In the genomic region with DNA sequence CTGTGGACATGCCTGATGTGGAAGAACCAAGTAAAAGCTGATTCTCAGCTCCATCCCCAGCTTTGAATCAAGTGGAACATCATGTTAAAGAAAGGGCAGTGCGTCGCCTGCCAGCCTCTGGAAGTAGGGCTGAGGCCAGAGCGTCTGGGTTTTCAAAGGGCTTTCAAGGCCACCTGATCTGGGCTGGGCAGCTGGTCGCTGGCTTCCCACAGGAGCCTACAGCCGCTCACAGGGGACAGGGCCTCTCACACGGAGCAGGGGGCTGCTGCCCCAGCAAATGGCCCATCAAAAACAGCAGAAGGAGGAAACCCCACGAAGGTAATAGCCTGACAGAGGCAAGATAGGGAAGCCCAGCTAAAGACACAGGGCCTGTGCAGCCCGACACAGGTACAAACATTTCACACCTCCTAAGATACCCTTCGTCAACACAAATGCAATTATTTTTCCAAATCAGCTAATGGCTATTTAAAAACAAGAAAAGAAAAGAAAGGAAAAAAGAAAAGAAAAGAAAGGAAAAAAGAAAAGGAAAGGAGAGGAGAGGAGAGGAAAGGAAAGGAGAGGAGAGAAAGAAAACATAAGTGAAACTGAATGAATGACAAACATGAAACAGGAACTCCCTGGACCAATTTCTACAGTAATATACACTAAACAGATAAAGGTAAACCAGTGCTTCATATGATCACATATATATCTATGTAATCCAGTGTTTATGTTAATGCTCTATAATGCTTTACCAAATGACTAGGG, we compare ENCODE assay signal across 26 cellular contexts. TPM values are rescaled to one million over a fixed set of nuclear protein-coding genes. Genes with fewer than 3 reads are reported as not detected.
A peak's percentile ranks its signal among the peaks of the same experiment; 100 is the strongest.
DNase-seq lines count a peak whose midpoint lies in the region; ATAC-seq, FAIRE-seq and TF ChIP-seq lines count a peak whose summit lies in the region.
"Had no signal": no experiment of that assay in that cellular context is flagged by ENCODE, and none has a peak within 500 bp of the region (broad histone marks: within the 10 kb centered on the region; RNA-seq: fewer than 3 reads in every experiment).

No MANE protein-coding gene starts in this region.

- H4K20me1 ChIP-seq in GM23338 (replicated peaks; ENCODE audit: insufficient read depth) = peaks cover 5% of the 10 kb centered on the region
- H4K20me1 ChIP-seq in HepG2 (ENCODE audit: insufficient read depth, low read length) = peaks cover 87% of the 10 kb centered on the region

- no peak for TF ChIP-seq RAD21 in HepG2 (CRISPR knock-in tag; IDR thresholded peaks at IDR 0.05)

- peak; percentile 12; the same call in 1 of the 3 replicates for ATAC-seq in GM23338
- no peak for ATAC-seq in T-helper 17 cell
- ATAC-seq in HepG2 = peak; percentile 3; the same call in 1 of the 3 replicates
- no peak for ATAC-seq in stimulated activated memory B cell treated with anti-CD40 and anti-IgM and Interleukin-4, amounts not matched to agents 10 μg/mL and 1 μg/mL and 100 μg/mL, for 72 hours
- no peak for ATAC-seq in HG02798 (IDR thresholded peaks at IDR 0.05; ENCODE audit: poor library complexity, unreplicated experiment)
- ATAC-seq: activated T-cell treated with anti-CD3 and anti-CD28 coated beads, Interleukin-2, amount 50 U/mL, for 72 hours; left lung; right lobe of liver; stimulated activated naive B cell treated with anti-CD40 and anti-IgM and Interleukin-4, amounts not matched to agents 10 μg/mL and 1 μg/mL and 100 μg/mL, for 72 hours had no signal

- no peak overlapping the region for H3K4me3 ChIP-seq in GM23338
- H3K4me3 ChIP-seq in HepG2 (replicated peaks in 1 of 3; ENCODE audit: insufficient read depth in 1 of 3, low read depth in 2 of 3, low read length in 3 of 3) = no peak overlapping the region
- H3K4me3 ChIP-seq in sigmoid colon = no peak overlapping the region
- H3K4me3 ChIP-seq: left lung, right lobe of liver, thoracic aorta had no signal

- H3K9ac ChIP-seq in HepG2 (ENCODE audit: insufficient read depth, low read depth, low read length) = no peak overlapping the region

- BruUV-seq in HepG2 (replicated peaks; lab: Mats Ljungman, UMichigan) = no TSS peak

- peaks cover 15% of the 10 kb centered on the region for H3K36me3 ChIP-seq in GM23338 (ENCODE audit: insufficient read depth)
- peaks cover 60 to 76% of the 10 kb centered on the region in 2 experiments for H3K36me3 ChIP-seq in HepG2 (replicated peaks in 1 of 2; ENCODE audit: control insufficient read depth in 1 of 2, insufficient read depth in 2 of 2, low read length in 2 of 2)
- peaks cover 0 to 18% (median 11%) of the 10 kb centered on the region in 4 donors for H3K36me3 ChIP-seq in sigmoid colon

- CTCF ChIA-PET in HepG2 (lab: Yijun Ruan, JAX; ENCODE audit: low intra/inter-chr PET ratio, low total read pairs) = interaction anchor here (2.1 kb wide), 1 partner anchor 241 kb away, joined by 7 read pairs; no protein-coding TSS in a partner anchor

- no peak for TF ChIP-seq EP300 in HepG2 (IDR thresholded peaks at IDR 0.05; ENCODE audit: low read depth in 2 of 2, low read length in 2 of 2)
- TF ChIP-seq EP300 in HepG2 (CRISPR knock-in tag; IDR thresholded peaks at IDR 0.05; ENCODE audit: borderline replicate concordance) = no peak
- TF ChIP-seq EP300 in sigmoid colon (IDR thresholded peaks at IDR 0.05) = no peak

- H3K27ac ChIP-seq in GM23338 (ENCODE audit: low read depth) (peak overlapping the region; percentile 90; the same call in 1 of the 2 replicates), HepG2 (ENCODE audit: extremely low read length, insufficient read depth, low read length) (no peak overlapping the region), sigmoid colon (no peak overlapping the region)
- H3K27ac ChIP-seq: left lung, right lobe of liver, thoracic aorta had no signal

- no peak for FAIRE-seq in HepG2 (lab: Jason Lieb, UNC)
- FAIRE-seq: GM12892, GM19239, HTR-8/SVneo had no signal

- TF ChIP-seq POLR2A in HepG2 (IDR thresholded peaks at IDR 0.05; ENCODE audit: insufficient read depth in 1 of 2, low read depth in 2 of 2, low read length in 2 of 2) = no peak
- no peak for TF ChIP-seq POLR2A in sigmoid colon (IDR thresholded peaks at IDR 0.05)

- H3K27me3 ChIP-seq in GM23338 (ENCODE audit: insufficient read depth) (no peaks in the 10 kb centered on the region), HepG2 (ENCODE audit: control insufficient read depth in 1 of 2, insufficient read depth in 2 of 2, low read length in 2 of 2) (no peaks in the 10 kb centered on the region), sigmoid colon (no peaks in the 10 kb centered on the region)
- H3K27me3 ChIP-seq: left lung, right lobe of liver had no signal

- H3K4me3 Mint-ChIP-seq in GM23338 (no peak overlapping the region), T-helper 17 cell (no peak overlapping the region)
- H3K4me3 Mint-ChIP-seq in stimulated activated memory B cell treated with anti-CD40 and anti-IgM and Interleukin-4, amounts not matched to agents 10 μg/mL and 1 μg/mL and 100 μg/mL, for 72 hours = no peak overlapping the region
- H3K4me3 Mint-ChIP-seq: activated naive CD8-positive, alpha-beta T cell; activated T-cell treated with anti-CD3 and anti-CD28 coated beads, Interleukin-2, amount 50 U/mL, for 72 hours; stimulated activated naive B cell treated with anti-CD40 and anti-IgM and Interleukin-4, amounts not matched to agents 10 μg/mL and 1 μg/mL and 100 μg/mL, for 72 hours had no signal

- H3K4me2 ChIP-seq in GM23338 (no peak overlapping the region), HepG2 (ENCODE audit: low read depth, low read length) (no peak overlapping the region)

- H3K27ac Mint-ChIP-seq in GM23338 (peak overlapping the region; percentile 76; the same call in 1 of the 2 replicates), T-helper 17 cell (peak overlapping the region; percentile 84)
- no peak overlapping the region for H3K27ac Mint-ChIP-seq in stimulated activated memory B cell treated with anti-CD40 and anti-IgM and Interleukin-4, amounts not matched to agents 10 μg/mL and 1 μg/mL and 100 μg/mL, for 72 hours
- H3K27ac Mint-ChIP-seq: activated naive CD8-positive, alpha-beta T cell; activated T-cell treated with anti-CD3 and anti-CD28 coated beads, Interleukin-2, amount 50 U/mL, for 72 hours had no signal

- peaks cover 43% of the 10 kb centered on the region for H3K4me1 Mint-ChIP-seq in GM23338
- H3K4me1 Mint-ChIP-seq in T-helper 17 cell = peaks cover 23% of the 10 kb centered on the region
- H3K4me1 Mint-ChIP-seq in stimulated activated memory B cell treated with anti-CD40 and anti-IgM and Interleukin-4, amounts not matched to agents 10 μg/mL and 1 μg/mL and 100 μg/mL, for 72 hours = peaks cover 22% of the 10 kb centered on the region

- intact Hi-C loops in HepG2 (cut with micrococcal nuclease; ENCODE audit: unreplicated experiment) (loop anchor here (5.0 kb wide), 1 partner anchor 240 kb away; no protein-coding TSS in a partner anchor), sigmoid colon (cut with DNase I) (no loop called here)

- WGBS in HepG2 (ENCODE audit: low lambda C conversion rate) = 86% methylated on average over 9 of the region's 9 CpGs
- 68 to 83% methylated on average over 9 of the region's 9 CpGs for WGBS in sigmoid colon, 2 donors

- H3K9me2 ChIP-seq in GM23338 (ENCODE audit: insufficient read depth) = no peaks in the 10 kb centered on the region

- POLR2A ChIA-PET in HepG2 (lab: Yijun Ruan, JAX) = interaction anchor here (0.5 to 1.1 kb wide), 2 partner anchors 25 to 310 kb away, joined by 3 to 4 read pairs; partner anchors contain the start of gene RRBP1

- DNase-seq in GM23338 (ENCODE audit: low spot score) = no peak
- no peak for DNase-seq in T-helper 17 cell
- no peak for DNase-seq in HepG2 (ENCODE audit: low spot score)
- DNase-seq in sigmoid colon = peak; percentile 54
- no peak for DNase-seq in activated T-cell treated with anti-CD3 and anti-CD28 coated beads for 4 hours
- DNase-seq: activated CD4-positive, CD25-positive, alpha-beta regulatory T cell treated with anti-CD3 and anti-CD28 coated beads, Interleukin-2, amount 50 U/mL, for 72 hours; activated CD8-positive, alpha-beta memory T cell treated with anti-CD3 and anti-CD28 coated beads for 24 hours; activated T-cell treated with anti-CD3 and anti-CD28 coated beads, Interleukin-2, amount 50 U/mL, for 72 hours; DMS79; Kasumi-1; left lung; NCI-H1092; NCI-H2029; occipital lobe; stimulated activated CD4-positive, alpha-beta T cell treated with anti-CD3 and anti-CD28 coated beads, Interleukin-1b, Interleukin-23, amount 100 ng/mL, for 48 hours; stimulated activated naive B cell treated with anti-CD40 and anti-IgM and Interleukin-4, amounts not matched to agents 10 μg/mL and 1 μg/mL and 100 μg/mL, for 72 hours had no signal

- H3K36me3 Mint-ChIP-seq in GM23338 (ENCODE audit: low read depth) = peaks cover 70% of the 10 kb centered on the region
- H3K36me3 Mint-ChIP-seq in T-helper 17 cell (ENCODE audit: low read depth) = peaks cover 13% of the 10 kb centered on the region
- H3K36me3 Mint-ChIP-seq in stimulated activated memory B cell treated with anti-CD40 and anti-IgM and Interleukin-4, amounts not matched to agents 10 μg/mL and 1 μg/mL and 100 μg/mL, for 72 hours = peaks cover 43% of the 10 kb centered on the region

- H3K9me3 Mint-ChIP-seq in GM23338 = peaks cover 28% of the 10 kb centered on the region
- H3K9me3 Mint-ChIP-seq in stimulated activated memory B cell treated with anti-CD40 and anti-IgM and Interleukin-4, amounts not matched to agents 10 μg/mL and 1 μg/mL and 100 μg/mL, for 72 hours = peaks cover 4% of the 10 kb centered on the region

- H2AFZ ChIP-seq in GM23338 (no peak overlapping the region), HepG2 (ENCODE audit: low read length) (no peak overlapping the region)

- H3K4me1 ChIP-seq in GM23338 (ENCODE audit: insufficient read depth) = peaks cover 21% of the 10 kb centered on the region
- peaks cover 20% of the 10 kb centered on the region for H3K4me1 ChIP-seq in HepG2 (ENCODE audit: insufficient read depth, low read length)
- peaks cover 0 to 40% (median 26%) of the 10 kb centered on the region in 4 donors for H3K4me1 ChIP-seq in sigmoid colon

- in situ Hi-C loops in HepG2 (cut with HindIII; ENCODE audit: extremely low pct_ligation_motif_present, low pct_unique_long_range_greater_than_20kb) = no loop called here

- H3K9me3 ChIP-seq in T-helper 17 cell (ENCODE audit: control insufficient read depth, low read length, poor library complexity, severe bottlenecking) (no peaks in the 10 kb centered on the region), HepG2 (ENCODE audit: low read length) (no peaks in the 10 kb centered on the region), sigmoid colon (no peaks in the 10 kb centered on the region)
- H3K9me3 ChIP-seq: right lobe of liver, thoracic aorta had no signal

- TF ChIP-seq CTCF in GM23338 (conservative IDR thresholded peaks at IDR 0.05; ENCODE audit: low read depth in 2 of 2) (no peak), HepG2 (CRISPR knock-in tag; IDR thresholded peaks at IDR 0.05) (no peak), sigmoid colon (IDR thresholded peaks at IDR 0.05) (no peak)

- H3K27me3 Mint-ChIP-seq in GM23338 (ENCODE audit: insufficient read depth, low read depth, poor library complexity) (peaks cover 17% of the 10 kb centered on the region), T-helper 17 cell (no peaks in the 10 kb centered on the region)
- no peaks in the 10 kb centered on the region for H3K27me3 Mint-ChIP-seq in stimulated activated memory B cell treated with anti-CD40 and anti-IgM and Interleukin-4, amounts not matched to agents 10 μg/mL and 1 μg/mL and 100 μg/mL, for 72 hours
- H3K27me3 Mint-ChIP-seq: activated naive CD8-positive, alpha-beta T cell; stimulated activated naive B cell treated with anti-CD40 and anti-IgM and Interleukin-4, amounts not matched to agents 10 μg/mL and 1 μg/mL and 100 μg/mL, for 72 hours had no signal

- H3K79me2 ChIP-seq in GM23338 (replicated peaks; ENCODE audit: insufficient read depth) = peaks cover 82% of the 10 kb centered on the region
- H3K79me2 ChIP-seq in HepG2 (ENCODE audit: insufficient read depth, low read length) = peaks cover 82% of the 10 kb centered on the region

- peaks cover 3% of the 10 kb centered on the region; the same call in 1 of the 2 replicates for H3F3A ChIP-seq in GM23338 (replicated peaks; ENCODE audit: low read depth)

RNA-seq across cellular contexts. Expression of gene RRBP1, which starts 24.8 kb away (rescaled TPM):
- 105 and 109 TPM in 2 replicates for total RNA-seq in GM23338 (2014; rRNA removed; shearing (Covaris generic))
- 113 and 125 TPM in 2 replicates for polyA plus RNA-seq in GM23338 (2016; fragmentation: Nextera tagmentation; extraction: Ambion mirVana)
- total RNA-seq in T-helper 17 cell = 10 to 100 TPM; 31.4 to 37.8 TPM
- total RNA-seq in HepG2 (2016; rRNA removed; fragmentation: Illumina TruSeq; extraction: Trizol) = 97.1 and 222 TPM in 2 replicates
- total RNA-seq in HepG2 (2016; cell fraction: cytosol; rRNA removed; fragmentation: Illumina TruSeq; extraction: Trizol; ENCODE audit: low read depth) = 35.1 and 38.1 TPM in 2 replicates
- total RNA-seq in HepG2 (2016; cell fraction: insoluble cytoplasmic fraction; rRNA removed; fragmentation: Illumina TruSeq; extraction: Trizol) = 75.4 and 223 TPM in 2 replicates
- 33.7 and 37.4 TPM in 2 replicates for total RNA-seq in HepG2 (2016; cell fraction: membrane; rRNA removed; fragmentation: Illumina TruSeq; extraction: Trizol)
- 254 and 316 TPM in 2 replicates for total RNA-seq in HepG2 (2016; cell fraction: nucleus; rRNA removed; fragmentation: Illumina TruSeq; extraction: Trizol)
- 150 and 195 TPM in 2 replicates for polyA plus RNA-seq in HepG2 (2011; rRNA removed)
- 97.1 and 99.8 TPM in 2 replicates for polyA plus RNA-seq in HepG2 (2011; cell fraction: cytosol; rRNA removed)
- polyA plus RNA-seq in HepG2 (2011; cell fraction: nucleus; rRNA removed) = 402 and 429 TPM in 2 replicates
- polyA plus RNA-seq in HepG2 (2012) = 190 and 218 TPM in 2 replicates
- polyA plus RNA-seq in HepG2 (2016; cell fraction: cytosol; fragmentation: Illumina TruSeq; extraction: Trizol; ENCODE audit: low read depth) = 14.1 and 14.3 TPM in 2 replicates
- 67.5 and 88.2 TPM in 2 replicates for polyA plus RNA-seq in HepG2 (2016; cell fraction: insoluble cytoplasmic fraction; fragmentation: Illumina TruSeq; extraction: Trizol; ENCODE audit: low read depth)
- polyA plus RNA-seq in HepG2 (2016; cell fraction: membrane; fragmentation: Illumina TruSeq; extraction: Trizol; ENCODE audit: low read depth) = 15.3 and 18.4 TPM in 2 replicates
- 548 and 573 TPM in 2 replicates for polyA plus RNA-seq in HepG2 (2016; cell fraction: nucleus; fragmentation: Illumina TruSeq; extraction: Trizol; ENCODE audit: insufficient read depth, low read depth)
- 18.3 and 157 TPM in 2 replicates for polyA minus RNA-seq in HepG2 (2011; rRNA and poly(A)+ RNA removed; ENCODE audit: low replicate concordance)
- polyA minus RNA-seq in HepG2 (2011; cell fraction: cytosol; rRNA and poly(A)+ RNA removed) = 155 and 192 TPM in 2 replicates
- polyA minus RNA-seq in HepG2 (2011; cell fraction: nucleus; rRNA and poly(A)+ RNA removed) = 198 and 205 TPM in 2 replicates
- total RNA-seq in sigmoid colon = 10 to 100 TPM; 30.1 to 69.2 (median 38.8) TPM
- polyA plus RNA-seq in sigmoid colon = 100 to 1,000 TPM in 1 of 3 donors, 10 to 100 TPM in 2; 24.6 to 245 (median 31.4) TPM

RNA-seq across cellular contexts. Expression of gene BANF2, which starts 42.5 kb away (rescaled TPM):
- not detected in 2 replicates for total RNA-seq in GM23338 (2014; rRNA removed; shearing (Covaris generic))
- polyA plus RNA-seq in GM23338 (2016; fragmentation: Nextera tagmentation; extraction: Ambion mirVana) = not detected in 2 replicates
- not detected for total RNA-seq in T-helper 17 cell
- total RNA-seq in HepG2 (2016; rRNA removed; fragmentation: Illumina TruSeq; extraction: Trizol) = 0.35 TPM in 1 of 2 replicates, not detected in the other
- 0.53 TPM in 1 of 2 replicates, not detected in the other for total RNA-seq in HepG2 (2016; cell fraction: cytosol; rRNA removed; fragmentation: Illumina TruSeq; extraction: Trizol; ENCODE audit: low read depth)
- not detected in 2 replicates for total RNA-seq in HepG2 (2016; cell fraction: insoluble cytoplasmic fraction; rRNA removed; fragmentation: Illumina TruSeq; extraction: Trizol)
- total RNA-seq in HepG2 (2016; cell fraction: membrane; rRNA removed; fragmentation: Illumina TruSeq; extraction: Trizol) = not detected in 2 replicates
- total RNA-seq in HepG2 (2016; cell fraction: nucleus; rRNA removed; fragmentation: Illumina TruSeq; extraction: Trizol) = not detected in 2 replicates
- not detected in 2 replicates for polyA plus RNA-seq in HepG2 (2011; rRNA removed)
- not detected in 2 replicates for polyA plus RNA-seq in HepG2 (2011; cell fraction: cytosol; rRNA removed)
- not detected in 2 replicates for polyA plus RNA-seq in HepG2 (2011; cell fraction: nucleus; rRNA removed)
- not detected in 2 replicates for polyA plus RNA-seq in HepG2 (2012)
- polyA plus RNA-seq in HepG2 (2016; cell fraction: cytosol; fragmentation: Illumina TruSeq; extraction: Trizol; ENCODE audit: low read depth) = not detected in 2 replicates
- not detected in 2 replicates for polyA plus RNA-seq in HepG2 (2016; cell fraction: insoluble cytoplasmic fraction; fragmentation: Illumina TruSeq; extraction: Trizol; ENCODE audit: low read depth)
- not detected in 2 replicates for polyA plus RNA-seq in HepG2 (2016; cell fraction: membrane; fragmentation: Illumina TruSeq; extraction: Trizol; ENCODE audit: low read depth)
- not detected in 2 replicates for polyA plus RNA-seq in HepG2 (2016; cell fraction: nucleus; fragmentation: Illumina TruSeq; extraction: Trizol; ENCODE audit: insufficient read depth, low read depth)
- not detected in 2 replicates for polyA minus RNA-seq in HepG2 (2011; rRNA and poly(A)+ RNA removed; ENCODE audit: low replicate concordance)
- not detected in 2 replicates for polyA minus RNA-seq in HepG2 (2011; cell fraction: cytosol; rRNA and poly(A)+ RNA removed)
- polyA minus RNA-seq in HepG2 (2011; cell fraction: nucleus; rRNA and poly(A)+ RNA removed) = not detected in 2 replicates
- total RNA-seq in sigmoid colon = not detected
- not detected for polyA plus RNA-seq in sigmoid colon
- total RNA-seq: activated T-cell treated with anti-CD3 and anti-CD28 coated beads, Interleukin-2, amount 50 U/mL, for 72 hours; glomerular endothelial cell; H4; left lung; occipital lobe; right lobe of liver; thoracic aorta had no signal

Comparison
In these comparisons a context has a peak if more than half of its experiments do, and no peak if none do; other contexts are left out.
1. ATAC-seq: peak in GM23338 (single experiment) and HepG2 (single experiment); none in T-helper 17 cell (single experiment), stimulated activated memory B cell treated with anti-CD40 and anti-IgM and Interleukin-4, amounts not matched to agents 10 μg/mL and 1 μg/mL and 100 μg/mL, for 72 hours (single experiment) and HG02798 (single experiment).